ENCODE assay signal across 2 cellular contexts in genomic region chr3:181720281-181720680, GRCh38.
TF ChIP-seq lines count a peak whose summit lies in the region.

No MANE protein-coding gene starts in this region.

TF ChIP-seq in H1, 55 proteins besides CTCF, POLR2A, EP300 and RAD21:
- 0 out of 2 replicates have a peak, but pooled peaks have one; percentile 39 for TF ChIP-seq CREB1 (IDR thresholded peaks at IDR 0.05)
- no peak for TF ChIP-seq TBP (IDR thresholded peaks at IDR 0.05; ENCODE audit: low read depth, low read length)

TF ChIP-seq in GM12891, 5 proteins besides CTCF, POLR2A, EP300 and RAD21:
- TF ChIP-seq POU2F2 (IDR thresholded peaks at IDR 0.05; ENCODE audit: low read depth, low read length) = no peak
- no peak for TF ChIP-seq POLR2AphosphoS5 (IDR thresholded peaks at IDR 0.05; ENCODE audit: low read depth, low read length)
- TF ChIP-seq TAF1 (IDR thresholded peaks at IDR 0.05; ENCODE audit: low read depth, low read length) = no peak
- no peak for TF ChIP-seq PAX5 (IDR thresholded peaks at IDR 0.05; ENCODE audit: insufficient read depth, low read length, severe bottlenecking)
- no peak for TF ChIP-seq SPI1 (IDR thresholded peaks at IDR 0.05; ENCODE audit: low read depth, low read length)
TF ChIP-seq in GM12891: peak in this region for 0.
